In the genomic region with DNA sequence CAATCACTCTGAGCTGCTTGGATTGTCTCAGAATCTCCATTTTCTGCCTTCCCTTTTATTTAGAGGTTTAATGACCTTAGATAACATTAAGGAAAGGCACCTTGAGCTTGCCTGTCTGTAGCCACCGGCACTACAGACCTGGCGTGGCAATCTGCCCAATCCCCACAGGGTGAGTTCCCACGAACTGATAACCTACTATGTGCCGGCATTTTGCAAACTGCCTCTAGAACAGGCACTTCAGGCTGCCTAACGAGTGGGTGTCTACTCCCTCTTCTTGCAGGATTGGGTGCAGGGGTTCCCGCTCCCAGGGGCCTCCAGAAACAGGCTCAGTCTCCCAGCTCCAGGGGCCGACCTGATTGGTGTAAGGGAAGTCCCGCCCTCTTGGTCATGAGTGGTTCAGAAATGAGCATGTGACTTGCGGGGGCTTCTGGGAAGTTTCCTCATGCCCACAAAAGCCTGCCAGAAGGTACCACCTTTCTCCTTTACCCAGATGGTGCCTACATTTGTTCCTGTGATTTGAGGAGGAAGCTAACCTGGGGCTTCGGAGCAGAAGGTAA, we compare ENCODE assay signal across 19 cellular contexts.
DNase-seq lines count a peak whose midpoint lies in the region; ATAC-seq and TF ChIP-seq lines count a peak whose summit lies in the region.
"Had no signal": no experiment of that assay in that cellular context is flagged by ENCODE, and none has a peak within 500 bp of the region (broad histone marks: within the 10 kb centered on the region; RNA-seq: fewer than 3 reads in every experiment).

No MANE protein-coding gene starts in this region.

- TF ChIP-seq EP300 in Ishikawa (IDR thresholded peaks at IDR 0.05; ENCODE audit: borderline replicate concordance), result no peak

- H3K4me1 ChIP-seq in A673 (ENCODE audit: insufficient read depth, low read length, poor library complexity, severe bottlenecking), result peaks cover 13% of the 10 kb centered on the region
- peaks cover 45% of the 10 kb centered on the region for H3K4me1 ChIP-seq in body of pancreas
- peaks cover 19% of the 10 kb centered on the region for H3K4me1 ChIP-seq in testis
- H3K4me1 ChIP-seq: BE2C had no signal

- no peak for TF ChIP-seq CTCF in A673 (conservative IDR thresholded peaks at IDR 0.05; ENCODE audit: low read depth, low read length)
- no peak for TF ChIP-seq CTCF in body of pancreas (IDR thresholded peaks at IDR 0.05)
- TF ChIP-seq CTCF in testis (IDR thresholded peaks at IDR 0.05), result no peak

- intact Hi-C loops in A673 (cut with micrococcal nuclease; ENCODE audit: unreplicated experiment), result loop anchor here (2.0 to 5.0 kb wide), 4 partner anchors 162 to 663 kb away; partner anchors contain the start of gene TRIM44
- intact Hi-C loops in body of pancreas (cut with DNase I), result no loop called here
- intact Hi-C loops in testis (cut with DNase I; ENCODE audit: low total_unique reads), result loop anchor here (10.0 kb wide), 1 partner anchor 209 kb away; the partner anchor contains the start of gene FJX1

- H3K9me3 ChIP-seq in A673 (ENCODE audit: low read depth, low read length, poor library complexity, severe bottlenecking) (no peaks in the 10 kb centered on the region), body of pancreas (no peaks in the 10 kb centered on the region), testis (no peaks in the 10 kb centered on the region)
- H3K9me3 ChIP-seq: BE2C had no signal

- H3K27ac ChIP-seq in A673 (ENCODE audit: low read depth, low read length, poor library complexity, severe bottlenecking) (no peak overlapping the region), body of pancreas (no peak overlapping the region), testis (no peak overlapping the region)
- H3K27ac ChIP-seq: HL-60 had no signal

- no peak for TF ChIP-seq RAD21 in Ishikawa (IDR thresholded peaks at IDR 0.05; ENCODE audit: low read depth)

- H3K4me3 ChIP-seq in A673 (ENCODE audit: low read depth, low read length, poor library complexity, severe bottlenecking) (no peak overlapping the region), body of pancreas (no peak overlapping the region), testis (peak overlapping the region in 1 of 2 donors; percentile 8)

- no peaks in the 10 kb centered on the region for H3K27me3 ChIP-seq in A673 (replicated peaks; ENCODE audit: insufficient read depth, low read depth, low read length, poor library complexity)
- H3K27me3 ChIP-seq in body of pancreas, result no peaks in the 10 kb centered on the region
- H3K27me3 ChIP-seq in testis, result no peaks in the 10 kb centered on the region
- H3K27me3 ChIP-seq: BE2C had no signal

- TF ChIP-seq POLR2A in body of pancreas (IDR thresholded peaks at IDR 0.05) (no peak), testis (IDR thresholded peaks at IDR 0.05) (no peak)

- WGBS in body of pancreas, 2 donors, result 55 to 65% methylated on average over 4 to 10 of the region's 10 CpGs
- 67 to 69% methylated on average over 9 to 10 of the region's 10 CpGs for WGBS in testis, 2 donors

- H3K36me3 ChIP-seq in A673 (ENCODE audit: insufficient read depth, low read length, poor library complexity, severe bottlenecking) (no peaks in the 10 kb centered on the region), body of pancreas (replicated peaks in 1 of 2; ENCODE audit: insufficient read depth in 1 of 2, low read depth in 2 of 2) (no peaks in the 10 kb centered on the region), testis (ENCODE audit: low read depth, missing control alignments) (no peaks in the 10 kb centered on the region)
- H3K36me3 ChIP-seq: BE2C had no signal

- CTCF ChIA-PET in A673 (lab: Charles Lee), result interaction anchor here (0.7 to 3.2 kb wide), 2 partner anchors 136 to 435 kb away, joined by 3 to 55 read pairs; no protein-coding TSS in a partner anchor

- DNase-seq in A673 (ENCODE audit: low spot score), result peak; percentile 28
- peak in 3 of 4 donors; percentile 16 to 41 (median 18) for DNase-seq in body of pancreas
- peak; percentile 53 for DNase-seq in testis
- no peak for DNase-seq in LoVo (ENCODE audit: low spot score)
- DNase-seq: ACHN; BE2C; C1 segment of cervical spinal cord; CD4-positive, CD25-positive, alpha-beta regulatory T cell; CD8-positive, alpha-beta memory T cell; COR-L47; DMS 273 treated with DMSO at 0.1 percent for 48 hours; DMS53; GOT3; H7; HFFc6 had no signal

- BruUV-seq in A673 (replicated peaks; lab: Mats Ljungman, UMichigan), result no TSS peak

- ATAC-seq in body of pancreas (no peak), GM21390 (IDR thresholded peaks at IDR 0.05; ENCODE audit: unreplicated experiment) (no peak)
- ATAC-seq: HCT116 had no signal

- POLR2A ChIA-PET in A673 (lab: Charles Lee; ENCODE audit: low non-redundant PET), result no interaction called here

TF ChIP-seq in Ishikawa, 13 proteins besides CTCF, POLR2A, EP300 and RAD21:
- no peak for TF ChIP-seq ZBTB7A (IDR thresholded peaks at IDR 0.05; ENCODE audit: low read depth)
- no peak for TF ChIP-seq FOXM1 (IDR thresholded peaks at IDR 0.05; ENCODE audit: borderline replicate concordance, low read depth)
- TF ChIP-seq USF1 (IDR thresholded peaks at IDR 0.05), result 0 out of 2 replicates have a peak, but pooled peaks have one; percentile 3
